ENCODE assay signal across 12 cellular contexts in the genomic region with DNA sequence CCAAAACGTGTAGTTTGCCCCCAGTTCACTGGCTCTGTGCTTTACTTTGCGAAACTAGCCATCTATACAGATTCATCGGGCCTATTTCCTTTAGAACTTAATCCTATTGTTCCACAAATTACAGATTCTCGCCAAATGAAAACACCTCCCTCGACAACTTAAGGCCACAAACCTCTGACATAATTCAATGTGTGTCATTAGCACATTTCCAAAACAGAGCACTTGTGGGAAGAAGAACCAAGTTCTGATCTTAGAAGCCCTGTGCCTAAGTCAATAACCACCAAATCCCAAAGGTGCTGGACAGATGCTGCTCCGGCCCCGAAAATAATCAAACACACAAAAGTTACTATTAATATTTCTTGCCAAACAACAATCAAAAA.
DNase-seq lines count a peak whose midpoint lies in the region; ATAC-seq and TF ChIP-seq lines count a peak whose summit lies in the region.
"Had no signal": no experiment of that assay in that cellular context is flagged by ENCODE, and none has a peak within 500 bp of the region (broad histone marks: within the 10 kb centered on the region; RNA-seq: fewer than 3 reads in every experiment).

No MANE protein-coding gene starts in this region.

- TF ChIP-seq POLR2A in erythroblast (IDR thresholded peaks at IDR 0.05; ENCODE audit: low read length): no peak

- no peaks in the 10 kb centered on the region for H3K9me3 ChIP-seq in BLaER1

- no peak overlapping the region for H3K4me3 ChIP-seq in BLaER1
- no peak overlapping the region for H3K4me3 ChIP-seq in retinal pigment epithelial cell (ENCODE audit: low read length)
- H3K4me3 ChIP-seq: PC-9 had no signal

- no peaks in the 10 kb centered on the region for H3K27me3 ChIP-seq in BLaER1
- H3K27me3 ChIP-seq in foreskin keratinocyte: no peaks in the 10 kb centered on the region

- no peak overlapping the region for H3K27ac ChIP-seq in BLaER1
- peak overlapping the region; percentile 99 for H3K27ac ChIP-seq in VCaP
- H3K27ac ChIP-seq in foreskin keratinocyte: peak overlapping the region; percentile 65
- H3K27ac ChIP-seq: PC-9 had no signal

- H3K4me2 ChIP-seq in BLaER1: peak overlapping the region; percentile 55
- H3K4me2 ChIP-seq: PC-9 had no signal

- peaks cover 52% of the 10 kb centered on the region for H3K36me3 ChIP-seq in BLaER1

- H3K4me1 ChIP-seq in BLaER1 (peaks cover 57% of the 10 kb centered on the region), foreskin keratinocyte (peaks cover 13% of the 10 kb centered on the region)

- no peak for ATAC-seq in foreskin keratinocyte
- ATAC-seq: activated T-cell treated with anti-CD3 and anti-CD28 coated beads, Interleukin-2, amount 50 U/mL, for 72 hours had no signal

- H4K20me1 ChIP-seq in BLaER1: peaks cover 100% of the 10 kb centered on the region

- DNase-seq in foreskin keratinocyte (no peak), retinal pigment epithelial cell (ENCODE audit: low read depth) (peak; percentile 56), RKO (ENCODE audit: low spot score) (no peak), erythroblast (lab: John Stamatoyannopoulos, UW) (no peak), NCI-H1092 treated with DMSO at 0.1 percent for 48 hours (lab: John Stamatoyannopoulos, UW) (no peak), AG08396 (ENCODE audit: low spot score) (no peak)
- DNase-seq: activated T-cell treated with anti-CD3 and anti-CD28 coated beads, Interleukin-2, amount 50 U/mL, for 72 hours; CD4-positive, CD25-positive, alpha-beta regulatory T cell; NCI-H2081; PC-9 had no signal

- no peak for TF ChIP-seq CTCF in VCaP (conservative IDR thresholded peaks at IDR 0.05)
- TF ChIP-seq CTCF in foreskin keratinocyte (conservative IDR thresholded peaks at IDR 0.05): no peak
- TF ChIP-seq CTCF in retinal pigment epithelial cell (conservative IDR thresholded peaks at IDR 0.05; ENCODE audit: low read depth, low read length): no peak

- H3K9ac ChIP-seq in BLaER1: 0 out of 2 replicates have a peak overlapping the region, but pooled peaks have one; percentile 43
